8 cellular contexts compared by ENCODE assay signal in the genomic region with DNA sequence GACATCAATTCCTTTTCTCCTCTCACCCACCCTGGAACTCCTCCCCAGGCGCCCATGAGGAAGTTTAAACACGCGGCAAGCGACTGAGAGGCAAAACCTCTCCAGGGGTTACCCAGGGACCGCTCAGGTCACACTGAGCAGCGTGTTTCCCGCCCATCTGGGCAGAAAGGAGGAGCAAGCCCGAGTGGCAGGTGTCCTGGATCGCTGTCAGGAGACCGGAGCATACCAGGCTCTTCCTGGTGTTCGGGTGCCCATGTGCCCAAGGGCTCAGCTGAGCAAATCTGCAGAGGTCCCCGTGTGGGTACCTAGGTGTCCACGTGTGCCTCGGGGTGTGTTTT.
A peak's percentile ranks its signal among the peaks of the same experiment; 100 is the strongest.
DNase-seq lines count a peak whose midpoint lies in the region; ATAC-seq and TF ChIP-seq lines count a peak whose summit lies in the region.

No MANE protein-coding gene starts in this region.

- DNase-seq in activated CD4-positive, CD25-positive, alpha-beta regulatory T cell treated with anti-CD3 and anti-CD28 coated beads, Interleukin-2, amount 50 U/mL, for 72 hours, result no peak
- peak; percentile 56 for DNase-seq in NCI-H2081 treated with DMSO at 0.1 percent for 48 hours (lab: John Stamatoyannopoulos, UW)
- DNase-seq in activated CD4-positive, alpha-beta T cell treated with anti-CD3 and anti-CD28 coated beads, Interleukin-2, amount 50 U/mL, for 48 hours, result peak; percentile 51 to 66
- peak; percentile 55 for DNase-seq in glomerular visceral epithelial cell (ENCODE audit: extremely low spot score)
- DNase-seq in retina, result no peak

- no peak for TF ChIP-seq CTCF in parathyroid adenoma (IDR thresholded peaks at IDR 0.05)

- peak overlapping the region; percentile 75 for H3K4me2 ChIP-seq in parathyroid adenoma (ENCODE audit: low read length)

- H3K36me3 ChIP-seq in parathyroid adenoma (ENCODE audit: control insufficient read depth, insufficient read depth, low read length), result no peaks in the 10 kb centered on the region

- H3K4me3 ChIP-seq in parathyroid adenoma (ENCODE audit: low read depth, low read length), result peak overlapping the region; percentile 65

- H3K4me1 ChIP-seq in parathyroid adenoma, result no peaks in the 10 kb centered on the region

- H3K27ac ChIP-seq in parathyroid adenoma, result peak overlapping the region; percentile 83

- ATAC-seq in activated CD4-positive, CD25-positive, alpha-beta regulatory T cell treated with anti-CD3 and anti-CD28 coated beads, Interleukin-2, amount 50 U/mL, for 24 hours, result peak; percentile 9 to 14
- peak; percentile 10 for ATAC-seq in HG02885 (IDR thresholded peaks at IDR 0.05; ENCODE audit: poor library complexity, unreplicated experiment)

- no peaks in the 10 kb centered on the region for H3K9me3 ChIP-seq in parathyroid adenoma (ENCODE audit: control insufficient read depth, low read length)

- peak overlapping the region; percentile 96 for H2AFZ ChIP-seq in parathyroid adenoma

- no peak overlapping the region for H3K9ac ChIP-seq in parathyroid adenoma

- peaks cover 3% of the 10 kb centered on the region for H3K79me2 ChIP-seq in parathyroid adenoma

- H3K27me3 ChIP-seq in parathyroid adenoma (ENCODE audit: control insufficient read depth, insufficient read depth, low read length), result no peaks in the 10 kb centered on the region

Comparison
In these comparisons a context has a peak if more than half of its experiments do, and no peak if none do; other contexts are left out.
1. DNase-seq: peak in NCI-H2081 treated with DMSO at 0.1 percent for 48 hours (single experiment), activated CD4-positive, alpha-beta T cell treated with anti-CD3 and anti-CD28 coated beads, Interleukin-2, amount 50 U/mL, for 48 hours (2 of 2) and glomerular visceral epithelial cell (single experiment); none in activated CD4-positive, CD25-positive, alpha-beta regulatory T cell treated with anti-CD3 and anti-CD28 coated beads, Interleukin-2, amount 50 U/mL, for 72 hours (single experiment) and retina (single experiment).